In genomic region chr21:41529769-41530168, GRCh38 we compare ENCODE assay signal across 3 cellular contexts.
TF ChIP-seq lines count a peak whose summit lies in the region.

No MANE protein-coding gene starts in this region.

TF ChIP-seq in HepG2, 621 proteins besides CTCF, POLR2A, EP300 and RAD21:
- TF ChIP-seq, protein P1, sequence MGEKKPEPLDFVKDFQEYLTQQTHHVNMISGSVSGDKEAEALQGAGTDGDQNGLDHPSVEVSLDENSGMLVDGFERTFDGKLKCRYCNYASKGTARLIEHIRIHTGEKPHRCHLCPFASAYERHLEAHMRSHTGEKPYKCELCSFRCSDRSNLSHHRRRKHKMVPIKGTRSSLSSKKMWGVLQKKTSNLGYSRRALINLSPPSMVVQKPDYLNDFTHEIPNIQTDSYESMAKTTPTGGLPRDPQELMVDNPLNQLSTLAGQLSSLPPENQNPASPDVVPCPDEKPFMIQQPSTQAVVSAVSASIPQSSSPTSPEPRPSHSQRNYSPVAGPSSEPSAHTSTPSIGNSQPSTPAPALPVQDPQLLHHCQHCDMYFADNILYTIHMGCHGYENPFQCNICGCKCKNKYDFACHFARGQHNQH (CRISPR knock-in tag; IDR thresholded peaks at IDR 0.05): no peak
- TF ChIP-seq ZNF232 (CRISPR knock-in tag; IDR thresholded peaks at IDR 0.05; ENCODE audit: borderline replicate concordance): no peak
- no peak for TF ChIP-seq HNRNPL (IDR thresholded peaks at IDR 0.05; ENCODE audit: low read depth, low read length)
- no peak for TF ChIP-seq ZNF616 (CRISPR knock-in tag; IDR thresholded peaks at IDR 0.05; ENCODE audit: low read depth)
- TF ChIP-seq ZEB1 (IDR thresholded peaks at IDR 0.05; ENCODE audit: insufficient replicate concordance, low read depth): no peak
- TF ChIP-seq, protein P2, sequence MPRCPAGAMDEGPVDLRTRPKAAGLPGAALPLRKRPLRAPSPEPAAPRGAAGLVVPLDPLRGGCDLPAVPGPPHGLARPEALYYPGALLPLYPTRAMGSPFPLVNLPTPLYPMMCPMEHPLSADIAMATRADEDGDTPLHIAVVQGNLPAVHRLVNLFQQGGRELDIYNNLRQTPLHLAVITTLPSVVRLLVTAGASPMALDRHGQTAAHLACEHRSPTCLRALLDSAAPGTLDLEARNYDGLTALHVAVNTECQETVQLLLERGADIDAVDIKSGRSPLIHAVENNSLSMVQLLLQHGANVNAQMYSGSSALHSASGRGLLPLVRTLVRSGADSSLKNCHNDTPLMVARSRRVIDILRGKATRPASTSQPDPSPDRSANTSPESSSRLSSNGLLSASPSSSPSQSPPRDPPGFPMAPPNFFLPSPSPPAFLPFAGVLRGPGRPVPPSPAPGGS (CRISPR knock-in tag; IDR thresholded peaks at IDR 0.05): no peak
- no peak for TF ChIP-seq SMC3 (IDR thresholded peaks at IDR 0.05; ENCODE audit: low read length)
- no peak for TF ChIP-seq ZSCAN9 (CRISPR knock-in tag; IDR thresholded peaks at IDR 0.05; ENCODE audit: borderline replicate concordance)
- no peak for TF ChIP-seq ZNF292 (CRISPR knock-in tag; IDR thresholded peaks at IDR 0.05; ENCODE audit: borderline replicate concordance, low read depth)
- TF ChIP-seq CREB1 (IDR thresholded peaks at IDR 0.05): no peak
- TF ChIP-seq CREB1 (CRISPR knock-in tag; IDR thresholded peaks at IDR 0.05): no peak
- TF ChIP-seq ZNF331 (CRISPR knock-in tag; IDR thresholded peaks at IDR 0.05): no peak
- no peak for TF ChIP-seq CC2D1A (CRISPR knock-in tag; IDR thresholded peaks at IDR 0.05)
- TF ChIP-seq FOXO1 (CRISPR knock-in tag; IDR thresholded peaks at IDR 0.05): no peak
- TF ChIP-seq, protein P3, sequence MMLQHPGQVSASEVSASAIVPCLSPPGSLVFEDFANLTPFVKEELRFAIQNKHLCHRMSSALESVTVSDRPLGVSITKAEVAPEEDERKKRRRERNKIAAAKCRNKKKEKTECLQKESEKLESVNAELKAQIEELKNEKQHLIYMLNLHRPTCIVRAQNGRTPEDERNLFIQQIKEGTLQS (CRISPR knock-in tag; IDR thresholded peaks at IDR 0.05): no peak
- no peak for TF ChIP-seq KDM3A (CRISPR knock-in tag; IDR thresholded peaks at IDR 0.05; ENCODE audit: low read depth)
- TF ChIP-seq ATF7-NPFF (CRISPR knock-in tag; IDR thresholded peaks at IDR 0.05; ENCODE audit: low read depth): no peak
- TF ChIP-seq, protein P4, sequence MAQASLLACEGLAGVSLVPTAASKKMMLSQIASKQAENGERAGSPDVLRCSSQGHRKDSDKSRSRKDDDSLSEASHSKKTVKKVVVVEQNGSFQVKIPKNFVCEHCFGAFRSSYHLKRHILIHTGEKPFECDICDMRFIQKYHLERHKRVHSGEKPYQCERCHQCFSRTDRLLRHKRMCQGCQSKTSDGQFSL (CRISPR knock-in tag; IDR thresholded peaks at IDR 0.05): no peak
- TF ChIP-seq ZUFSP (CRISPR knock-in tag; IDR thresholded peaks at IDR 0.05; ENCODE audit: borderline replicate concordance): no peak
- no peak for TF ChIP-seq ZNF468 (CRISPR knock-in tag; IDR thresholded peaks at IDR 0.05)
- TF ChIP-seq EEA1 (CRISPR knock-in tag; IDR thresholded peaks at IDR 0.05; ENCODE audit: borderline replicate concordance): no peak

TF ChIP-seq in H1, 55 proteins besides CTCF, POLR2A, EP300 and RAD21:
- TF ChIP-seq RFX5 (IDR thresholded peaks at IDR 0.05; ENCODE audit: borderline replicate concordance, low read depth, low read length) (no peak), FOSL1 (IDR thresholded peaks at IDR 0.05; ENCODE audit: insufficient read depth, low read depth, low read length) (no peak), BCL11A (IDR thresholded peaks at IDR 0.05; ENCODE audit: low read depth in 2 of 2, low read length in 2 of 2) (no peak), SUZ12 (IDR thresholded peaks at IDR 0.05; ENCODE audit: low read length) (no peak), CHD2 (IDR thresholded peaks at IDR 0.05; ENCODE audit: low read length) (no peak), CTBP2 (IDR thresholded peaks at IDR 0.05; ENCODE audit: borderline replicate concordance, insufficient read depth, insufficient read length, low read length) (no peak), JUN (IDR thresholded peaks at IDR 0.05; ENCODE audit: low read depth, low read length) (no peak), SAP30 (IDR thresholded peaks at IDR 0.05; ENCODE audit: insufficient read depth, insufficient replicate concordance, low read length) (no peak), HDAC2 (IDR thresholded peaks at IDR 0.05; ENCODE audit: borderline replicate concordance in 1 of 2, low read depth in 2 of 2, low read length in 2 of 2) (no peak), GTF2F1 (IDR thresholded peaks at IDR 0.05; ENCODE audit: borderline replicate concordance, low read depth, low read length) (no peak), RNF2 (IDR thresholded peaks at IDR 0.05; ENCODE audit: borderline replicate concordance, low read depth, low read length, missing control alignments, poor library complexity, severe bottlenecking) (no peak)

TF ChIP-seq in SK-N-SH, 30 proteins besides CTCF, POLR2A, EP300 and RAD21:
- TF ChIP-seq YY1 (IDR thresholded peaks at IDR 0.05; ENCODE audit: low read depth) (no peak), JUND (IDR thresholded peaks at IDR 0.05) (no peak), NRF1 (IDR thresholded peaks at IDR 0.05; ENCODE audit: low read depth, low read length) (no peak), GABPA (IDR thresholded peaks at IDR 0.05; ENCODE audit: low read depth) (no peak), RFX5 (IDR thresholded peaks at IDR 0.05; ENCODE audit: low read length) (no peak), TEAD4 (IDR thresholded peaks at IDR 0.05; ENCODE audit: borderline replicate concordance, insufficient read depth) (no peak), TCF12 (IDR thresholded peaks at IDR 0.05) (no peak), MXI1 (IDR thresholded peaks at IDR 0.05; ENCODE audit: low read depth, low read length) (no peak), USF1 (IDR thresholded peaks at IDR 0.05; ENCODE audit: borderline replicate concordance, low read depth) (no peak), TAF1 (IDR thresholded peaks at IDR 0.05; ENCODE audit: borderline replicate concordance, low read depth, low read length) (no peak), MEF2A (IDR thresholded peaks at IDR 0.05; ENCODE audit: borderline replicate concordance, low read depth) (no peak), FOXJ3 (CRISPR knock-in tag; IDR thresholded peaks at IDR 0.05) (no peak), ZBTB33 (IDR thresholded peaks at IDR 0.05; ENCODE audit: borderline replicate concordance, low read depth) (no peak)
- TF ChIP-seq, protein P5, sequence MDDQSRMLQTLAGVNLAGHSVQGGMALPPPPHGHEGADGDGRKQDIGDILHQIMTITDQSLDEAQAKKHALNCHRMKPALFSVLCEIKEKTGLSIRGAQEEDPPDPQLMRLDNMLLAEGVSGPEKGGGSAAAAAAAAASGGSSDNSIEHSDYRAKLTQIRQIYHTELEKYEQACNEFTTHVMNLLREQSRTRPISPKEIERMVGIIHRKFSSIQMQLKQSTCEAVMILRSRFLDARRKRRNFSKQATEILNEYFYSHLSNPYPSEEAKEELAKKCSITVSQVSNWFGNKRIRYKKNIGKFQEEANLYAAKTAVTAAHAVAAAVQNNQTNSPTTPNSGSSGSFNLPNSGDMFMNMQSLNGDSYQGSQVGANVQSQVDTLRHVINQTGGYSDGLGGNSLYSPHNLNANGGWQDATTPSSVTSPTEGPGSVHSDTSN (IDR thresholded peaks at IDR 0.05): no peak
- TF ChIP-seq, protein P6, sequence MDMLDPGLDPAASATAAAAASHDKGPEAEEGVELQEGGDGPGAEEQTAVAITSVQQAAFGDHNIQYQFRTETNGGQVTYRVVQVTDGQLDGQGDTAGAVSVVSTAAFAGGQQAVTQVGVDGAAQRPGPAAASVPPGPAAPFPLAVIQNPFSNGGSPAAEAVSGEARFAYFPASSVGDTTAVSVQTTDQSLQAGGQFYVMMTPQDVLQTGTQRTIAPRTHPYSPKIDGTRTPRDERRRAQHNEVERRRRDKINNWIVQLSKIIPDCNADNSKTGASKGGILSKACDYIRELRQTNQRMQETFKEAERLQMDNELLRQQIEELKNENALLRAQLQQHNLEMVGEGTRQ (IDR thresholded peaks at IDR 0.05; ENCODE audit: borderline replicate concordance, low read depth, low read length): no peak
TF ChIP-seq in SK-N-SH: peak in this region for 0.
